ENCODE assay signal across 1 cellular context in genomic region chr5:34690898-34691297, GRCh38.
TF ChIP-seq lines count a peak whose summit lies in the region.

No MANE protein-coding gene starts in this region.

TF ChIP-seq in WTC11, 78 proteins besides CTCF, POLR2A, EP300 and RAD21 (continued from another document):
- TF ChIP-seq ZBTB43 (CRISPR knock-in tag; IDR thresholded peaks at IDR 0.05) (no peak), AFF4 (CRISPR knock-in tag; IDR thresholded peaks at IDR 0.05; ENCODE audit: borderline replicate concordance) (no peak), RELA (CRISPR knock-in tag; IDR thresholded peaks at IDR 0.05; ENCODE audit: borderline replicate concordance) (no peak), ATF1 (CRISPR knock-in tag; IDR thresholded peaks at IDR 0.05) (no peak), SP1 (CRISPR knock-in tag; conservative IDR thresholded peaks at IDR 0.05) (no peak), ATF3 (CRISPR knock-in tag; conservative IDR thresholded peaks at IDR 0.05) (no peak), PRRX2 (CRISPR knock-in tag; IDR thresholded peaks at IDR 0.05) (no peak), ZNF317 (CRISPR knock-in tag; IDR thresholded peaks at IDR 0.05; ENCODE audit: borderline replicate concordance, low read depth) (no peak), ZNF671 (CRISPR knock-in tag; IDR thresholded peaks at IDR 0.05) (no peak), NFATC4 (CRISPR knock-in tag; IDR thresholded peaks at IDR 0.05) (no peak), ESRRA (CRISPR knock-in tag; IDR thresholded peaks at IDR 0.05; ENCODE audit: borderline replicate concordance) (no peak), MXD4 (CRISPR knock-in tag; IDR thresholded peaks at IDR 0.05; ENCODE audit: borderline replicate concordance) (no peak)
